Comparison of ENCODE assay signal across 9 cellular contexts in genomic region chr19:42062381-42062780, GRCh38. TPM values are rescaled to one million over a fixed set of nuclear protein-coding genes. Genes with fewer than 3 reads are reported as not detected.
"Had no signal": no experiment of that assay in that cellular context is flagged by ENCODE, and none has a peak within 500 bp of the region (broad histone marks: within the 10 kb centered on the region; RNA-seq: fewer than 3 reads in every experiment).

No MANE protein-coding gene starts in this region.

- DNase-seq: H9, HCEC 1CT, HFFc6, IMR-90, KBM-7 had no signal

- H3K4me3 ChIP-seq: GM23338 had no signal

- FAIRE-seq: H1, H54 had no signal

- ATAC-seq: GM23338 had no signal

- H2AFZ ChIP-seq: GM23338 had no signal

- H3K4me2 ChIP-seq: GM23338 had no signal

RNA-seq across cellular contexts. Expression of gene GRIK5, which starts 7.6 kb away (rescaled TPM):
- total RNA-seq: HT-29, IMR-90 had no signal
